In genomic region chr10:132410779-132411532, GRCh38 we compare ENCODE assay signal across 15 cellular contexts. TPM values are rescaled to one million over a fixed set of nuclear protein-coding genes. Genes with fewer than 3 reads are reported as not detected.
DNase-seq lines count a peak whose midpoint lies in the region; ATAC-seq and TF ChIP-seq lines count a peak whose summit lies in the region.
"Had no signal": no experiment of that assay in that cellular context is flagged by ENCODE, and none has a peak within 500 bp of the region (broad histone marks: within the 10 kb centered on the region; RNA-seq: fewer than 3 reads in every experiment).

No MANE protein-coding gene starts in this region.

- ATAC-seq in RWPE2 (ENCODE audit: low read depth) (no peak), thoracic aorta (ENCODE audit: insufficient number of reproducible peaks, low FRiP score, low read depth) (no peak), HG03196 (IDR thresholded peaks at IDR 0.05; ENCODE audit: unreplicated experiment) (no peak)
- ATAC-seq in effector memory CD8-positive, alpha-beta T cell (replicated peaks): no peak
- ATAC-seq in stimulated activated naive CD8-positive, alpha-beta T cell treated with anti-CD3 and anti-CD28 coated beads, Interleukin-15, Interleukin-2, amounts not matched to agents 100 U/mL and 50 U/mL, for 24 hours: no peak
- ATAC-seq: stimulated activated memory B cell treated with anti-CD40 and anti-IgM and Interleukin-4, amounts not matched to agents 10 μg/mL and 1 μg/mL and 100 μg/mL, for 72 hours had no signal

- CTCF ChIA-PET in activated naive CD4-positive, alpha-beta T cell treated with anti-CD3 and anti-CD28 coated beads, Interleukin-2, amount 10 ng/mL, durations not matched to agents 7 days and 5 days (lab: Charles Lee): no interaction called here

- H3K4me1 ChIP-seq in RWPE2 (ENCODE audit: insufficient read depth, poor library complexity, severe bottlenecking): peaks cover 35% of the 10 kb centered on the region
- H3K4me1 ChIP-seq in thoracic aorta (ENCODE audit: control insufficient read depth in 1 of 2, low read depth in 2 of 2): peaks cover 6 to 13% of the 10 kb centered on the region in 2 donors

- peak overlapping the region; percentile 18 for H3K27ac ChIP-seq in RWPE2 (ENCODE audit: poor library complexity, severe bottlenecking)
- H3K27ac ChIP-seq in thoracic aorta: peak overlapping the region in 1 of 2 donors; percentile 47
- H3K27ac ChIP-seq: foreskin keratinocyte had no signal

- TF ChIP-seq CTCF in RWPE2 (IDR thresholded peaks at IDR 0.05; ENCODE audit: poor library complexity, severe bottlenecking) (no peak), nephron (IDR thresholded peaks at IDR 0.05; ENCODE audit: unreplicated experiment in 3 of 3) (no peak), thoracic aorta (IDR thresholded peaks at IDR 0.05) (no peak)

- no peak for DNase-seq in RWPE2 (ENCODE audit: low spot score)
- no peak for DNase-seq in effector memory CD8-positive, alpha-beta T cell
- DNase-seq in thoracic aorta (ENCODE audit: low spot score): no peak
- DNase-seq in activated naive CD4-positive, alpha-beta T cell treated with anti-CD3 and anti-CD28 coated beads, Interleukin-2, amount 10 ng/mL, durations not matched to agents 7 days and 5 days: no peak
- no peak for DNase-seq in stimulated activated naive CD8-positive, alpha-beta T cell treated with anti-CD3 and anti-CD28 coated beads, Interleukin-15, Interleukin-2, amounts not matched to agents 100 U/mL and 50 U/mL, for 24 hours
- DNase-seq: activated CD4-positive, alpha-beta T cell treated with anti-CD3 and anti-CD28 coated beads, Interleukin-2, amount 50 U/mL, for 1 hour; activated effector memory CD4-positive, alpha-beta T cell treated with Interleukin-2 at 50 U/mL for 16 hours; islet precursor cell; NCI-H2107; stimulated activated CD4-positive, alpha-beta T cell treated with anti-CD3 and anti-CD28 coated beads, Interleukin-1b, Interleukin-23, amount 100 ng/mL, for 48 hours; T-helper 2 cell had no signal

- H3K9me3 Mint-ChIP-seq in effector memory CD8-positive, alpha-beta T cell: no peaks in the 10 kb centered on the region
- no peaks in the 10 kb centered on the region for H3K9me3 Mint-ChIP-seq in nephron
- no peaks in the 10 kb centered on the region for H3K9me3 Mint-ChIP-seq in activated naive CD4-positive, alpha-beta T cell treated with anti-CD3 and anti-CD28 coated beads, Interleukin-2, amount 10 ng/mL, durations not matched to agents 7 days and 5 days
- H3K9me3 Mint-ChIP-seq: stimulated activated memory B cell treated with anti-CD40 and anti-IgM and Interleukin-4, amounts not matched to agents 10 μg/mL and 1 μg/mL and 100 μg/mL, for 72 hours had no signal

- peaks cover 15% of the 10 kb centered on the region in 2 donors for H3K4me1 Mint-ChIP-seq in effector memory CD8-positive, alpha-beta T cell (ENCODE audit: low read depth in 2 of 2)
- peaks cover 56% of the 10 kb centered on the region for H3K4me1 Mint-ChIP-seq in nephron
- H3K4me1 Mint-ChIP-seq in activated naive CD4-positive, alpha-beta T cell treated with anti-CD3 and anti-CD28 coated beads, Interleukin-2, amount 10 ng/mL, durations not matched to agents 7 days and 5 days: peaks cover 16% of the 10 kb centered on the region

- H3K36me3 ChIP-seq in RWPE2 (ENCODE audit: low read depth): peaks cover 23% of the 10 kb centered on the region
- peaks cover 2% of the 10 kb centered on the region for H3K36me3 ChIP-seq in thoracic aorta

- no peaks in the 10 kb centered on the region for H3K27me3 Mint-ChIP-seq in effector memory CD8-positive, alpha-beta T cell
- H3K27me3 Mint-ChIP-seq in nephron (ENCODE audit: low read depth): no peaks in the 10 kb centered on the region
- no peaks in the 10 kb centered on the region for H3K27me3 Mint-ChIP-seq in activated naive CD4-positive, alpha-beta T cell treated with anti-CD3 and anti-CD28 coated beads, Interleukin-2, amount 10 ng/mL, durations not matched to agents 7 days and 5 days
- H3K27me3 Mint-ChIP-seq: stimulated activated memory B cell treated with anti-CD40 and anti-IgM and Interleukin-4, amounts not matched to agents 10 μg/mL and 1 μg/mL and 100 μg/mL, for 72 hours had no signal

- H3K4me3 ChIP-seq in RWPE2 (ENCODE audit: severe bottlenecking): no peak overlapping the region
- peak overlapping the region; percentile 18 for H3K4me3 ChIP-seq in thoracic aorta

- no peaks in the 10 kb centered on the region for H3K27me3 ChIP-seq in RWPE2 (ENCODE audit: insufficient read depth, poor library complexity, severe bottlenecking)
- no peaks in the 10 kb centered on the region for H3K27me3 ChIP-seq in thoracic aorta (replicated peaks; ENCODE audit: insufficient read depth)
- H3K27me3 ChIP-seq: foreskin keratinocyte had no signal

- peaks cover 22% of the 10 kb centered on the region for H3K36me3 Mint-ChIP-seq in effector memory CD8-positive, alpha-beta T cell (ENCODE audit: insufficient read depth)
- peaks cover 13% of the 10 kb centered on the region for H3K36me3 Mint-ChIP-seq in nephron (ENCODE audit: low read depth)
- peaks cover 8% of the 10 kb centered on the region for H3K36me3 Mint-ChIP-seq in activated naive CD4-positive, alpha-beta T cell treated with anti-CD3 and anti-CD28 coated beads, Interleukin-2, amount 10 ng/mL, durations not matched to agents 7 days and 5 days

- H3K9me3 ChIP-seq in RWPE2 (ENCODE audit: severe bottlenecking): no peaks in the 10 kb centered on the region
- no peaks in the 10 kb centered on the region for H3K9me3 ChIP-seq in thoracic aorta

- H3K4me3 Mint-ChIP-seq in effector memory CD8-positive, alpha-beta T cell: no peak overlapping the region
- H3K4me3 Mint-ChIP-seq in nephron: no peak overlapping the region
- no peak overlapping the region for H3K4me3 Mint-ChIP-seq in activated naive CD4-positive, alpha-beta T cell treated with anti-CD3 and anti-CD28 coated beads, Interleukin-2, amount 10 ng/mL, durations not matched to agents 7 days and 5 days
- H3K4me3 Mint-ChIP-seq: stimulated activated memory B cell treated with anti-CD40 and anti-IgM and Interleukin-4, amounts not matched to agents 10 μg/mL and 1 μg/mL and 100 μg/mL, for 72 hours had no signal

- H3K27ac Mint-ChIP-seq in effector memory CD8-positive, alpha-beta T cell: peak overlapping the region; percentile 54 to 87
- peak overlapping the region; percentile 95 to 98 (median 95) for H3K27ac Mint-ChIP-seq in nephron
- no peak overlapping the region for H3K27ac Mint-ChIP-seq in activated naive CD4-positive, alpha-beta T cell treated with anti-CD3 and anti-CD28 coated beads, Interleukin-2, amount 10 ng/mL, durations not matched to agents 7 days and 5 days

RNA-seq across cellular contexts. Expression of gene PWWP2B, which starts 14.0 kb away (rescaled TPM):
- 1 to 10 TPM; 5.3 to 7.8 TPM for total RNA-seq in thoracic aorta
